In the genomic region with DNA sequence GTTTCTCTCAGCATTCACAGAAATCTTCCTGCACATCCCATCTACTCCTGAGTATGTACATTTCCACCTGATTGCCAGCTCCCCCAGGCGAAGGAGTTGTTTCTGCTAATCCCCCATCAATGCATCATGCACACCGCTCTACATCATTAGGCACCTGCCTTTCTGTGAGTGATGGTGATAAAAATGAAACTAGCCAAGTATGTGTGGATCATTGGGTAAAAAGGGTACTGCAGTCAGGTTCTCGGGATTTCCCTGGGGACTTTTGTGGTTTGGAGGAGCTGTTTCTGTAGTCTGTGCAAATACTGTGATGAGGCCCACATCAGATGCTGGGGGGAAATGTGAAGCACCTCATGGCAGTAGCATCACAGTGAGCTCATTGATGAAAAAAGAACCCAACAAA, we compare ENCODE assay signal across 1 cellular context.
TF ChIP-seq lines count a peak whose summit lies in the region.

No MANE protein-coding gene starts in this region.

TF ChIP-seq in IMR-90, 13 proteins besides CTCF, POLR2A, EP300 and RAD21:
- no peak for TF ChIP-seq BHLHE40 (IDR thresholded peaks at IDR 0.05; ENCODE audit: low read depth, low read length)
TF ChIP-seq in IMR-90: peak in this region for 0.
